Comparison of ENCODE assay signal across 15 cellular contexts in genomic region chr7:100079024-100079560, GRCh38. TPM values are rescaled to one million over a fixed set of nuclear protein-coding genes. Genes with fewer than 3 reads are reported as not detected.
DNase-seq lines count a peak whose midpoint lies in the region; ATAC-seq, FAIRE-seq and TF ChIP-seq lines count a peak whose summit lies in the region.
"Had no signal": no experiment of that assay in that cellular context is flagged by ENCODE, and none has a peak within 500 bp of the region (broad histone marks: within the 10 kb centered on the region; RNA-seq: fewer than 3 reads in every experiment).

No MANE protein-coding gene starts in this region.

- H3K79me2 ChIP-seq in GM12878 (ENCODE audit: control insufficient read depth, insufficient read depth, low read length), result peaks cover 41% of the 10 kb centered on the region

- POLR2A ChIA-PET in GM12878 (lab: Charles Lee), result interaction anchor here (1.0 to 1.3 kb wide), 2 partner anchors 7 to 24 kb away, joined by 3 read pairs; no protein-coding TSS in a partner anchor

- WGBS in GM12878 (ENCODE audit: insufficient coverage, insufficient replicate concordance, low lambda C conversion rate, missing lambda C conversion rate), result 93% methylated on average over 7 of the region's 7 CpGs
- WGBS in upper lobe of left lung, 2 donors, result 77 to 84% methylated on average over 7 of the region's 7 CpGs

- H3K36me3 ChIP-seq in GM12878 (ENCODE audit: control insufficient read depth in 2 of 2, insufficient read depth in 2 of 2, low read length in 1 of 2), result peaks cover 8 to 24% of the 10 kb centered on the region in 2 experiments
- peaks cover 31% of the 10 kb centered on the region in 2 donors for H3K36me3 ChIP-seq in mucosa of rectum (ENCODE audit: control insufficient read depth in 2 of 2, insufficient read depth in 2 of 2, low read length in 2 of 2)
- H3K36me3 ChIP-seq in upper lobe of left lung, result peaks cover 21 to 57% (median 35%) of the 10 kb centered on the region in 4 donors

- H3K9me3 Mint-ChIP-seq in natural killer cell, result no peaks in the 10 kb centered on the region
- H3K9me3 Mint-ChIP-seq in natural killer cell treated with Interleukin-12 subunit alpha and Interleukin-12 subunit beta and Interleukin-15 and Interleukin-18, amount 100 ng/mL, for 72 hours, result no peaks in the 10 kb centered on the region

- H3K27me3 ChIP-seq in GM12878 (replicated peaks in 1 of 2; ENCODE audit: control insufficient read depth in 2 of 2, insufficient read depth in 2 of 2, low read length in 1 of 2) (no peaks in the 10 kb centered on the region), mucosa of rectum (ENCODE audit: control insufficient read depth in 2 of 2, insufficient read depth in 2 of 2, low read length in 2 of 2) (no peaks in the 10 kb centered on the region), upper lobe of left lung (no peaks in the 10 kb centered on the region)
- H3K27me3 ChIP-seq: esophagus squamous epithelium, pancreas, testis had no signal

- TF ChIP-seq CTCF in natural killer cell (IDR thresholded peaks at IDR 0.05), result no peak
- TF ChIP-seq CTCF in GM12878 (IDR thresholded peaks at IDR 0.05 in 2 of 3, conservative IDR thresholded peaks at IDR 0.05 in 1 of 3; ENCODE audit: control insufficient read depth in 2 of 3, extremely low read depth in 1 of 3, insufficient read depth in 1 of 3, low read depth in 3 of 3, low read length in 3 of 3), result no peak
- no peak for TF ChIP-seq CTCF in upper lobe of left lung (IDR thresholded peaks at IDR 0.05)

- CTCF ChIA-PET in GM12878 (lab: Yijun Ruan, JAX), result interaction anchor here (1.1 to 1.5 kb wide), 3 partner anchors 20 to 101 kb away, joined by 3 read pairs; no protein-coding TSS in a partner anchor

- H3K27me3 Mint-ChIP-seq in natural killer cell (ENCODE audit: low read depth in 2 of 2), result no peaks in the 10 kb centered on the region
- H3K27me3 Mint-ChIP-seq in natural killer cell treated with Interleukin-12 subunit alpha and Interleukin-12 subunit beta and Interleukin-15 and Interleukin-18, amount 100 ng/mL, for 72 hours, result no peaks in the 10 kb centered on the region

- in situ Hi-C loops in GM12878 (cut with MboI), result no loop called here

- BruUV-seq in GM12878 (replicated peaks; lab: Mats Ljungman, UMichigan), result no TSS peak

- H3K4me1 Mint-ChIP-seq in natural killer cell, result peaks cover 20 to 42% of the 10 kb centered on the region in 2 donors
- H3K4me1 Mint-ChIP-seq in natural killer cell treated with Interleukin-12 subunit alpha and Interleukin-12 subunit beta and Interleukin-15 and Interleukin-18, amount 100 ng/mL, for 72 hours (ENCODE audit: low read depth in 2 of 2), result peaks cover 19 to 28% of the 10 kb centered on the region in 2 donors

- H3K9ac ChIP-seq in GM12878 (ENCODE audit: control insufficient read depth, insufficient read depth, low read length) (no peak overlapping the region), mucosa of rectum (ENCODE audit: low read depth in 1 of 2, low read length in 2 of 2) (peak overlapping the region; percentile 54 to 68)
- H3K9ac ChIP-seq: KMS-11 had no signal

- H3K4me3 Mint-ChIP-seq in natural killer cell, result peak overlapping the region; percentile 18
- no peak overlapping the region for H3K4me3 Mint-ChIP-seq in natural killer cell treated with Interleukin-12 subunit alpha and Interleukin-12 subunit beta and Interleukin-15 and Interleukin-18, amount 100 ng/mL, for 72 hours

- no peak for FAIRE-seq in GM12878 (lab: Jason Lieb, UNC)
- FAIRE-seq: pancreas had no signal

- no peak overlapping the region for H3K4me2 ChIP-seq in GM12878 (ENCODE audit: control insufficient read depth, insufficient read depth)
- H3K4me2 ChIP-seq: KMS-11 had no signal

- TF ChIP-seq POLR2A in GM12878 (IDR thresholded peaks at IDR 0.05; ENCODE audit: low read depth, low read length) (no peak), upper lobe of left lung (IDR thresholded peaks at IDR 0.05) (no peak)

- SMC1A ChIA-PET in GM12878 (lab: Charles Lee; ENCODE audit: uncharacterized antibody, unreplicated experiment), result no interaction called here

- H3K9me3 ChIP-seq in GM12878 (replicated peaks; ENCODE audit: control insufficient read depth, insufficient read depth, low read length) (no peaks in the 10 kb centered on the region; the same call in 2 of the 3 replicates), mucosa of rectum (ENCODE audit: control insufficient read depth in 2 of 2, low read length in 2 of 2) (no peaks in the 10 kb centered on the region), upper lobe of left lung (no peaks in the 10 kb centered on the region)
- H3K9me3 ChIP-seq: esophagus squamous epithelium, HAP-1, pancreas, testis had no signal

- peak overlapping the region; percentile 28 to 77 for H3K27ac Mint-ChIP-seq in natural killer cell
- no peak overlapping the region for H3K27ac Mint-ChIP-seq in natural killer cell treated with Interleukin-12 subunit alpha and Interleukin-12 subunit beta and Interleukin-15 and Interleukin-18, amount 100 ng/mL, for 72 hours

- H2AFZ ChIP-seq in GM12878 (ENCODE audit: control insufficient read depth, low read depth, low read length), result no peak overlapping the region

- RAD21 ChIA-PET in GM12878 (lab: Charles Lee; ENCODE audit: unreplicated experiment), result no interaction called here

- H3K36me3 Mint-ChIP-seq in natural killer cell, result no peaks in the 10 kb centered on the region
- H3K36me3 Mint-ChIP-seq in natural killer cell treated with Interleukin-12 subunit alpha and Interleukin-12 subunit beta and Interleukin-15 and Interleukin-18, amount 100 ng/mL, for 72 hours, result peaks cover 26% of the 10 kb centered on the region

- intact Hi-C loops in natural killer cell (cut with micrococcal nuclease), result no loop called here
- intact Hi-C loops in GM12878 (cut with micrococcal nuclease; ENCODE audit: unreplicated experiment), result no loop called here

- no peak overlapping the region for H3K4me3 ChIP-seq in GM12878
- H3K4me3 ChIP-seq in mucosa of rectum (ENCODE audit: low read length in 2 of 2), result peak overlapping the region; percentile 56 to 65
- no peak overlapping the region for H3K4me3 ChIP-seq in upper lobe of left lung
- H3K4me3 ChIP-seq: esophagus squamous epithelium, HAP-1, testis had no signal

- TF ChIP-seq EP300 in GM12878 (IDR thresholded peaks at IDR 0.05; ENCODE audit: borderline replicate concordance in 1 of 2, control insufficient read depth in 1 of 2, low read depth in 2 of 2, low read length in 2 of 2), result no peak
- no peak for TF ChIP-seq EP300 in upper lobe of left lung (IDR thresholded peaks at IDR 0.05)

- H3K27ac ChIP-seq in GM12878 (ENCODE audit: control insufficient read depth, insufficient read depth), result no peak overlapping the region
- peak overlapping the region; percentile 85 to 88 for H3K27ac ChIP-seq in mucosa of rectum (ENCODE audit: low read depth in 2 of 2, low read length in 2 of 2)
- H3K27ac ChIP-seq in upper lobe of left lung, result no peak overlapping the region
- H3K27ac ChIP-seq: esophagus squamous epithelium, KMS-11, pancreas, testis had no signal

- no peak for ATAC-seq in natural killer cell
- no peak for ATAC-seq in natural killer cell treated with Interleukin-12 subunit alpha and Interleukin-12 subunit beta and Interleukin-15 and Interleukin-18, amount 100 ng/mL, for 72 hours
- ATAC-seq in GM12878, result no peak
- no peak for ATAC-seq in upper lobe of left lung (ENCODE audit: low FRiP score in 2 of 2)
- ATAC-seq: pancreas had no signal

- H4K20me1 ChIP-seq in GM12878 (ENCODE audit: control insufficient read depth, insufficient read depth), result no peaks in the 10 kb centered on the region

- DNase-seq in natural killer cell (no peak), GM12878 (ENCODE audit: low read depth, low spot score) (no peak), amniotic stem cell (lab: John Stamatoyannopoulos, UW) (no peak), HT-29 (ENCODE audit: low spot score) (no peak), upper lobe of left lung (no peak), HPDE6-E6E7 (ENCODE audit: extremely low spot score) (no peak)
- DNase-seq in natural killer cell treated with Interleukin-12 subunit alpha and Interleukin-12 subunit beta and Interleukin-15 and Interleukin-18, amount 100 ng/mL, for 72 hours (ENCODE audit: low spot score), result no peak
- DNase-seq: activated CD8-positive, alpha-beta memory T cell treated with anti-CD3 and anti-CD28 coated beads, Interleukin-2, amount 50 U/mL, for 4 hours; esophagus squamous epithelium; pancreas; stimulated activated CD4-positive, alpha-beta T cell treated with anti-CD3 and anti-CD28 coated beads, Interleukin-4, amount 100 ng/mL, for 4 hours; testis had no signal

- H3K4me1 ChIP-seq in GM12878 (ENCODE audit: control insufficient read depth, insufficient read depth, low read length), result peaks cover 4% of the 10 kb centered on the region
- H3K4me1 ChIP-seq in mucosa of rectum (ENCODE audit: control insufficient read depth in 2 of 2, insufficient read depth in 2 of 2, low read length in 2 of 2), result peaks cover 31 to 41% of the 10 kb centered on the region in 2 donors
- peaks cover 19 to 39% (median 24%) of the 10 kb centered on the region in 4 donors for H3K4me1 ChIP-seq in upper lobe of left lung

- no peak for TF ChIP-seq RAD21 in GM12878 (IDR thresholded peaks at IDR 0.05; ENCODE audit: insufficient read depth, low read depth, low read length)

RNA-seq across cellular contexts. Expression of gene ZNF3, which starts 2.4 kb away (rescaled TPM):
- total RNA-seq in natural killer cell (10 to 100 TPM; 37.8 to 51.6 (median 49.0) TPM), GM12878 (2014; rRNA removed) (26.2 and 34.9 TPM in 2 replicates), GM12878 (2014; rRNA removed; fragmentation: Illumina TruSeq; extraction: Trizol) (34.9 and 36.0 TPM in 2 replicates), GM12878 (2021) (28.5 and 30.7 TPM in 2 replicates), upper lobe of left lung (10 to 100 TPM; 18.4 to 50.3 (median 22.8) TPM)
- total RNA-seq in natural killer cell treated with Interleukin-12 subunit alpha and Interleukin-12 subunit beta and Interleukin-15 and Interleukin-18, amount 100 ng/mL, for 72 hours, result 10 to 100 TPM; 19.6 to 33.6 TPM
- 65.5 and 73.9 TPM in 2 replicates for total RNA-seq in GM12878 (2013; cell fraction: nucleolus; rRNA removed)
- polyA plus RNA-seq in GM12878 (2011; ENCODE audit: low read depth), result 21.0 TPM
- polyA plus RNA-seq in GM12878 (2011; rRNA removed) (31.1 and 32.1 TPM in 2 replicates), GM12878 (2014; fragmentation: Illumina TruSeq; extraction: Trizol) (37.4 and 48.6 TPM in 2 replicates), GM12878 (2014; fragmentation: Nextera tagmentation; extraction: Ambion mirVana) (10 to 100 TPM; 17.2 to 19.0 TPM), GM12878 (2014; rRNA removed) (22.6 and 27.3 TPM in 2 replicates), GM12878 (2016; fragmentation: Nextera tagmentation; extraction: Ambion mirVana) (10 to 100 TPM; 29.0 to 29.7 TPM)
- 22.5 and 23.4 TPM in 2 replicates for polyA plus RNA-seq in GM12878 (2011; cell fraction: cytosol; rRNA removed)
- 48.4 and 55.7 TPM in 2 replicates for polyA plus RNA-seq in GM12878 (2011; cell fraction: nucleus; rRNA removed)
- polyA plus RNA-seq in GM12878 (2012), result 18.6 and 26.6 TPM in 2 replicates
- polyA minus RNA-seq in GM12878 (2011; rRNA and poly(A)+ RNA removed), result 39.6 and 39.9 TPM in 2 replicates
- polyA minus RNA-seq in GM12878 (2011; cell fraction: cytosol; rRNA and poly(A)+ RNA removed), result 9.4 and 12.2 TPM in 2 replicates
- 23.2 and 42.2 TPM in 2 replicates for polyA minus RNA-seq in GM12878 (2011; cell fraction: nucleus; rRNA and poly(A)+ RNA removed)
- total RNA-seq in HT-29 (2014; rRNA removed; shearing (Covaris generic)), result 22.2 and 23.6 TPM in 2 replicates

RNA-seq across cellular contexts. Expression of gene COPS6, which starts 9.7 kb away (rescaled TPM):
- total RNA-seq in natural killer cell (10 to 100 TPM; 79.0 to 94.6 (median 84.4) TPM), GM12878 (2014; rRNA removed) (40.2 and 43.4 TPM in 2 replicates), GM12878 (2014; rRNA removed; fragmentation: Illumina TruSeq; extraction: Trizol) (28.5 and 28.6 TPM in 2 replicates), GM12878 (2021) (75.2 and 79.6 TPM in 2 replicates), upper lobe of left lung (100 to 1,000 TPM in 1 of 6 donors, 10 to 100 TPM in 5; 23.4 to 217 (median 53.9) TPM)
- 10 to 100 TPM; 81.8 to 88.8 TPM for total RNA-seq in natural killer cell treated with Interleukin-12 subunit alpha and Interleukin-12 subunit beta and Interleukin-15 and Interleukin-18, amount 100 ng/mL, for 72 hours
- 26.7 and 29.6 TPM in 2 replicates for total RNA-seq in GM12878 (2013; cell fraction: nucleolus; rRNA removed)
- 42.7 TPM for polyA plus RNA-seq in GM12878 (2011; ENCODE audit: low read depth)
- polyA plus RNA-seq in GM12878 (2011; rRNA removed) (58.5 and 81.8 TPM in 2 replicates), GM12878 (2014; fragmentation: Illumina TruSeq; extraction: Trizol) (81.1 and 84.8 TPM in 2 replicates), GM12878 (2014; fragmentation: Nextera tagmentation; extraction: Ambion mirVana) (100 to 1,000 TPM in 1 of 2 experiments, 10 to 100 TPM in 1; 64.1 to 108 TPM), GM12878 (2014; rRNA removed) (97.3 and 99.4 TPM in 2 replicates), GM12878 (2016; fragmentation: Nextera tagmentation; extraction: Ambion mirVana) (100 to 1,000 TPM; 152 to 182 TPM)
- polyA plus RNA-seq in GM12878 (2011; cell fraction: cytosol; rRNA removed), result 84.5 and 92.5 TPM in 2 replicates
- 49.2 and 63.0 TPM in 2 replicates for polyA plus RNA-seq in GM12878 (2011; cell fraction: nucleus; rRNA removed)
- polyA plus RNA-seq in GM12878 (2012), result 68.5 and 77.8 TPM in 2 replicates
- polyA minus RNA-seq in GM12878 (2011; rRNA and poly(A)+ RNA removed), result 73.9 and 92.2 TPM in 2 replicates
- 27.1 and 30.9 TPM in 2 replicates for polyA minus RNA-seq in GM12878 (2011; cell fraction: cytosol; rRNA and poly(A)+ RNA removed)
- polyA minus RNA-seq in GM12878 (2011; cell fraction: nucleus; rRNA and poly(A)+ RNA removed), result 19.5 and 29.9 TPM in 2 replicates
- 111 and 128 TPM in 2 replicates for total RNA-seq in HT-29 (2014; rRNA removed; shearing (Covaris generic))

RNA-seq across cellular contexts. Expression of gene MCM7, which starts 22.1 kb away (rescaled TPM):
- total RNA-seq in natural killer cell (100 to 1,000 TPM; 112 to 214 (median 137) TPM), GM12878 (2014; rRNA removed) (305 and 354 TPM in 2 replicates), GM12878 (2014; rRNA removed; fragmentation: Illumina TruSeq; extraction: Trizol) (165 and 183 TPM in 2 replicates), GM12878 (2021) (292 and 310 TPM in 2 replicates), upper lobe of left lung (10 to 100 TPM; 29.3 to 78.6 (median 44.1) TPM)
- total RNA-seq in natural killer cell treated with Interleukin-12 subunit alpha and Interleukin-12 subunit beta and Interleukin-15 and Interleukin-18, amount 100 ng/mL, for 72 hours, result 100 to 1,000 TPM; 248 to 526 TPM
- total RNA-seq in GM12878 (2013; cell fraction: nucleolus; rRNA removed), result 110 and 116 TPM in 2 replicates
- polyA plus RNA-seq in GM12878 (2011; ENCODE audit: low read depth), result 92.6 TPM
- polyA plus RNA-seq in GM12878 (2011; rRNA removed) (124 and 210 TPM in 2 replicates), GM12878 (2014; fragmentation: Illumina TruSeq; extraction: Trizol) (136 and 196 TPM in 2 replicates), GM12878 (2014; fragmentation: Nextera tagmentation; extraction: Ambion mirVana) (100 to 1,000 TPM; 227 to 234 TPM), GM12878 (2014; rRNA removed) (253 and 264 TPM in 2 replicates), GM12878 (2016; fragmentation: Nextera tagmentation; extraction: Ambion mirVana) (100 to 1,000 TPM; 349 to 383 TPM)
- 206 and 336 TPM in 2 replicates for polyA plus RNA-seq in GM12878 (2011; cell fraction: cytosol; rRNA removed)
- polyA plus RNA-seq in GM12878 (2011; cell fraction: nucleus; rRNA removed), result 483 and 562 TPM in 2 replicates
- polyA plus RNA-seq in GM12878 (2012), result 130 and 155 TPM in 2 replicates
- polyA minus RNA-seq in GM12878 (2011; rRNA and poly(A)+ RNA removed), result 223 and 271 TPM in 2 replicates
- 150 and 189 TPM in 2 replicates for polyA minus RNA-seq in GM12878 (2011; cell fraction: cytosol; rRNA and poly(A)+ RNA removed)
- polyA minus RNA-seq in GM12878 (2011; cell fraction: nucleus; rRNA and poly(A)+ RNA removed), result 166 and 289 TPM in 2 replicates
- 461 and 531 TPM in 2 replicates for total RNA-seq in HT-29 (2014; rRNA removed; shearing (Covaris generic))

RNA-seq across cellular contexts. Expression of gene AP4M1, which starts 22.4 kb away (rescaled TPM):
- 10 to 100 TPM in 2 of 3 donors, 1 to 10 TPM in 1; 8.4 to 12.8 (median 12.7) TPM for total RNA-seq in natural killer cell
- 10 to 100 TPM in 1 of 2 donors, 1 to 10 TPM in 1; 8.9 to 16.9 TPM for total RNA-seq in natural killer cell treated with Interleukin-12 subunit alpha and Interleukin-12 subunit beta and Interleukin-15 and Interleukin-18, amount 100 ng/mL, for 72 hours
- 10.7 and 13.4 TPM in 2 replicates for total RNA-seq in GM12878 (2013; cell fraction: nucleolus; rRNA removed)
- 14.3 and 15.7 TPM in 2 replicates for total RNA-seq in GM12878 (2014; rRNA removed)
- total RNA-seq in GM12878 (2014; rRNA removed; fragmentation: Illumina TruSeq; extraction: Trizol), result 7.1 and 7.6 TPM in 2 replicates
- total RNA-seq in GM12878 (2021), result 12.9 and 13.6 TPM in 2 replicates
- polyA plus RNA-seq in GM12878 (2011; ENCODE audit: low read depth), result 3.6 TPM
- 10.7 and 13.9 TPM in 2 replicates for polyA plus RNA-seq in GM12878 (2011; rRNA removed)
- 9.6 and 13.1 TPM in 2 replicates for polyA plus RNA-seq in GM12878 (2011; cell fraction: cytosol; rRNA removed)
- polyA plus RNA-seq in GM12878 (2011; cell fraction: nucleus; rRNA removed), result 24.5 and 26.5 TPM in 2 replicates
- 7.6 and 10.3 TPM in 2 replicates for polyA plus RNA-seq in GM12878 (2012)
- polyA plus RNA-seq in GM12878 (2014; fragmentation: Illumina TruSeq; extraction: Trizol), result 7.7 and 12.5 TPM in 2 replicates
- polyA plus RNA-seq in GM12878 (2014; fragmentation: Nextera tagmentation; extraction: Ambion mirVana), result 1 to 10 TPM in 1 of 2 experiments, under 1 TPM in 1; 0.77 to 2.1 TPM
- polyA plus RNA-seq in GM12878 (2014; rRNA removed), result 11.6 and 12.9 TPM in 2 replicates
- 10 to 100 TPM; 15.9 to 16.1 TPM for polyA plus RNA-seq in GM12878 (2016; fragmentation: Nextera tagmentation; extraction: Ambion mirVana)
- polyA minus RNA-seq in GM12878 (2011; rRNA and poly(A)+ RNA removed), result 9.7 and 18.2 TPM in 2 replicates
- 3.6 and 6.0 TPM in 2 replicates for polyA minus RNA-seq in GM12878 (2011; cell fraction: cytosol; rRNA and poly(A)+ RNA removed)
- polyA minus RNA-seq in GM12878 (2011; cell fraction: nucleus; rRNA and poly(A)+ RNA removed), result 7.5 and 10.2 TPM in 2 replicates
- 36.8 and 38.1 TPM in 2 replicates for total RNA-seq in HT-29 (2014; rRNA removed; shearing (Covaris generic))
- total RNA-seq in upper lobe of left lung, result 100 to 1,000 TPM in 1 of 6 donors, 10 to 100 TPM in 5; 17.3 to 142 (median 19.4) TPM

RNA-seq across cellular contexts. Expression of gene ZSCAN21, which starts 29.5 kb away (rescaled TPM):
- total RNA-seq in natural killer cell (1 to 10 TPM; 6.2 to 8.9 (median 7.2) TPM), GM12878 (2014; rRNA removed) (5.8 and 5.9 TPM in 2 replicates), GM12878 (2014; rRNA removed; fragmentation: Illumina TruSeq; extraction: Trizol) (7.3 and 7.8 TPM in 2 replicates), GM12878 (2021) (5.8 and 8.0 TPM in 2 replicates), upper lobe of left lung (10 to 100 TPM in 4 of 6 donors, 1 to 10 TPM in 2; 8.6 to 17.8 (median 10.8) TPM)
- total RNA-seq in natural killer cell treated with Interleukin-12 subunit alpha and Interleukin-12 subunit beta and Interleukin-15 and Interleukin-18, amount 100 ng/mL, for 72 hours, result 10 to 100 TPM in 1 of 2 donors, 1 to 10 TPM in 1; 8.7 to 11.0 TPM
- total RNA-seq in GM12878 (2013; cell fraction: nucleolus; rRNA removed), result 9.1 and 10.3 TPM in 2 replicates
- 4.2 TPM for polyA plus RNA-seq in GM12878 (2011; ENCODE audit: low read depth)
- polyA plus RNA-seq in GM12878 (2011; rRNA removed) (8.7 and 9.4 TPM in 2 replicates), GM12878 (2014; fragmentation: Illumina TruSeq; extraction: Trizol) (6.7 and 6.9 TPM in 2 replicates), GM12878 (2014; fragmentation: Nextera tagmentation; extraction: Ambion mirVana) (1 to 10 TPM; 1.9 to 3.1 TPM), GM12878 (2014; rRNA removed) (5.2 and 5.8 TPM in 2 replicates), GM12878 (2016; fragmentation: Nextera tagmentation; extraction: Ambion mirVana) (1 to 10 TPM; 7.4 to 9.6 TPM)
- polyA plus RNA-seq in GM12878 (2011; cell fraction: cytosol; rRNA removed), result 7.3 and 7.6 TPM in 2 replicates
- 5.1 and 6.7 TPM in 2 replicates for polyA plus RNA-seq in GM12878 (2011; cell fraction: nucleus; rRNA removed)
- polyA plus RNA-seq in GM12878 (2012), result 5.9 and 6.9 TPM in 2 replicates
- polyA minus RNA-seq in GM12878 (2011; rRNA and poly(A)+ RNA removed), result 7.4 and 8.7 TPM in 2 replicates
- 2.7 and 2.9 TPM in 2 replicates for polyA minus RNA-seq in GM12878 (2011; cell fraction: cytosol; rRNA and poly(A)+ RNA removed)
- 1.6 and 4.1 TPM in 2 replicates for polyA minus RNA-seq in GM12878 (2011; cell fraction: nucleus; rRNA and poly(A)+ RNA removed)
- total RNA-seq in HT-29 (2014; rRNA removed; shearing (Covaris generic)), result 7.7 and 7.9 TPM in 2 replicates

Comparison
In these comparisons a context has a peak if more than half of its experiments do, and no peak if none do; other contexts are left out.
1. H3K27ac Mint-ChIP-seq: peak in natural killer cell (2 of 2); none in natural killer cell treated with Interleukin-12 subunit alpha and Interleukin-12 subunit beta and Interleukin-15 and Interleukin-18, amount 100 ng/mL, for 72 hours (0 of 2).
2. H3K27ac ChIP-seq: peak in mucosa of rectum (2 of 2); none in GM12878 (single experiment) and upper lobe of left lung (0 of 4).
3. H3K4me3 ChIP-seq: peak in mucosa of rectum (2 of 2); none in GM12878 (single experiment) and upper lobe of left lung (0 of 4).